12 cellular contexts compared by ENCODE assay signal in the genomic region with DNA sequence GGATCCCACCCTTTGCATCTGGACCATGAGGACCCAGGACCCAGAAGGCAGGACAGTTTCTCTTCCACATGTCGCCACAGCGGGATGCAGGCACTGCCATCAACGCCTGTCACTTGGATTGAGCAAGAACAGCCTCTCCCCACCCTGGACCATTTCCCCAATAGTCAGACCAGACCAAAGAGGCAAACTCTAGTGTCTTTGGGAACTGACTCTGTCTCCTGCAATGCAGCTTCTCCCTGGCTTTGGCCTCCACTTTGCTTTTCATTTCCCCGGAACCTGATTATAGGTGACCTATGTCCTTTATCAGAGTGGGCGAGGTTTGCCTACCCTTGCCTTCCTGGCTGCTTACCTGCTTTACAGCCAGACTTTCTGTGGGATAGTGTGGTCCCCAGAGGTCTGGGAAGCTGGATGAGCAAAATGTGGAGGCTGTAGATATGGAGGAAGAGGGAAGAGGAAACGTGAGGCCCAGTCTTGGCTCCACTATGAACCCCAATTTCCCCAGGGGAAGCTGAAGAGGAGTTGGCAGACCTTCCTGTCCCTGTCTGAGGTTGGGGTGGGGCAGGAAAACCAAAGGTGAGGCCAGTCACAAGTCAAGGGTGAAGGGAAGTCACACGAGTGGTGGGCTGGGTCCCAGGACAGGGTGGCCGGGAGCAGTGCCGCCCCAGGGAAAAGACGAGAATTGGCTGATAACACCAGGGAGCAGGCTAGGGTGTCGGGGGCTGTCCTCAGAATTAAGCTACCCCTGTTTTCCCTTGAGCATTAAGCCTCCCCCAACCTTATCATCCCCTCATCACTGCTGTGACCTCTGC. TPM values are rescaled to one million over a fixed set of nuclear protein-coding genes. Genes with fewer than 3 reads are reported as not detected.
A peak's percentile ranks its signal among the peaks of the same experiment; 100 is the strongest.
DNase-seq lines count a peak whose midpoint lies in the region; ATAC-seq and TF ChIP-seq lines count a peak whose summit lies in the region.
"Had no signal": no experiment of that assay in that cellular context is flagged by ENCODE, and none has a peak within 500 bp of the region (broad histone marks: within the 10 kb centered on the region; RNA-seq: fewer than 3 reads in every experiment).

No MANE protein-coding gene starts in this region.

- in situ Hi-C loops in IMR-90 (cut with MboI; ENCODE audit: low sequenced_read_pairs): no loop called here

- no peak overlapping the region for H3K23ac ChIP-seq in IMR-90 (ENCODE audit: low read depth, low read length)

- H4K5ac ChIP-seq in IMR-90 (ENCODE audit: low read depth, low read length): no peak overlapping the region

- ATAC-seq in IMR-90 (ENCODE audit: low read depth) (no peak), HG02981 (IDR thresholded peaks at IDR 0.05; ENCODE audit: unreplicated experiment) (no peak)
- ATAC-seq in activated CD8-positive, alpha-beta T cell treated with anti-CD3 and anti-CD28 coated beads for 36 hours: no peak

- no peaks in the 10 kb centered on the region for H3K9me3 Mint-ChIP-seq in activated CD8-positive, alpha-beta T cell treated with anti-CD3 and anti-CD28 coated beads for 36 hours
- H3K9me3 Mint-ChIP-seq in mesothelial cell of epicardium: no peaks in the 10 kb centered on the region
- H3K9me3 Mint-ChIP-seq in chondrocyte (ENCODE audit: low read depth): no peaks in the 10 kb centered on the region

- H2AFZ ChIP-seq in IMR-90 (replicated peaks; ENCODE audit: low read length, poor library complexity): no peak overlapping the region

- peaks cover 61% of the 10 kb centered on the region for H3K4me1 Mint-ChIP-seq in activated CD8-positive, alpha-beta T cell treated with anti-CD3 and anti-CD28 coated beads for 36 hours (ENCODE audit: low read depth)
- H3K4me1 Mint-ChIP-seq in mesothelial cell of epicardium (peaks cover 15% of the 10 kb centered on the region), chondrocyte (ENCODE audit: low read depth) (peaks cover 36% of the 10 kb centered on the region)

- H4K8ac ChIP-seq in IMR-90 (ENCODE audit: low read depth in 2 of 2, low read length in 2 of 2): no peak overlapping the region

- DNase-seq in IMR-90: no peak
- no peak for DNase-seq in activated CD8-positive, alpha-beta T cell treated with anti-CD3 and anti-CD28 coated beads for 36 hours
- no peak for DNase-seq in mesothelial cell of epicardium (ENCODE audit: low spot score in 2 of 2, unreplicated experiment in 2 of 2)
- DNase-seq in WERI-Rb-1: no peak
- DNase-seq in chondrocyte (ENCODE audit: low spot score): no peak
- DNase-seq: heart left ventricle, NCI-H510A treated with DMSO at 0.1 percent for 48 hours, ovary had no signal

- peaks cover 15 to 45% (median 38%) of the 10 kb centered on the region in 11 experiments for H3K27me3 ChIP-seq in BLaER1 treated with 17β-estradiol and CSF1 and Interleukin-3, amounts not matched to agents 10 nM and 100 nM
- H3K27me3 ChIP-seq in IMR-90 (ENCODE audit: control insufficient read depth, insufficient read depth, low read length) (peaks cover 15% of the 10 kb centered on the region), mucosa of rectum (ENCODE audit: control insufficient read depth in 2 of 2, insufficient read depth in 2 of 2, low read length in 2 of 2) (peaks cover 2 to 3% of the 10 kb centered on the region in 2 donors), WERI-Rb-1 (ENCODE audit: insufficient read depth, low read depth, severe bottlenecking) (peaks cover 33% of the 10 kb centered on the region)
- H3K27me3 ChIP-seq: ovary had no signal

- H3K27ac ChIP-seq in BLaER1 treated with 17β-estradiol and CSF1 and Interleukin-3, amounts not matched to agents 10 nM and 100 nM: peak overlapping the region in 1 of 11 experiments; percentile 38; a peak in 2 of 22 replicates
- H3K27ac ChIP-seq in IMR-90 (ENCODE audit: insufficient read depth, low read length): no peak overlapping the region
- H3K27ac ChIP-seq in mucosa of rectum (ENCODE audit: low read depth in 2 of 2, low read length in 2 of 2): peak overlapping the region; percentile 91 to 96
- no peak overlapping the region for H3K27ac ChIP-seq in WERI-Rb-1
- H3K27ac ChIP-seq: ovary had no signal

- TF ChIP-seq RAD21 in IMR-90 (IDR thresholded peaks at IDR 0.05; ENCODE audit: low read length): no peak

- H2AK5ac ChIP-seq in IMR-90 (ENCODE audit: low read depth, low read length): peak overlapping the region; percentile 45; the same call in 1 of the 2 replicates

- H3K4me3 Mint-ChIP-seq in activated CD8-positive, alpha-beta T cell treated with anti-CD3 and anti-CD28 coated beads for 36 hours: peak overlapping the region; percentile 95
- H3K4me3 Mint-ChIP-seq in mesothelial cell of epicardium: no peak overlapping the region
- no peak overlapping the region for H3K4me3 Mint-ChIP-seq in chondrocyte (ENCODE audit: unreplicated experiment)

- H4K20me1 ChIP-seq in BLaER1 treated with 17β-estradiol and CSF1 and Interleukin-3, amounts not matched to agents 10 nM and 100 nM: peaks cover 0 to 54% (median 15%) of the 10 kb centered on the region in 11 experiments; a peak in 10 of 22 replicates
- peaks cover under 1% of the 10 kb centered on the region; the same call in 1 of the 2 replicates for H4K20me1 ChIP-seq in IMR-90 (ENCODE audit: insufficient read depth, low read length)

- peaks cover 18 to 47% of the 10 kb centered on the region in 2 experiments for H3K79me1 ChIP-seq in IMR-90 (ENCODE audit: low read depth in 1 of 2, low read length in 2 of 2)

- CTCF ChIA-PET in IMR-90 (lab: Yijun Ruan, JAX): no interaction called here
- CTCF ChIA-PET in activated CD8-positive, alpha-beta T cell treated with anti-CD3 and anti-CD28 coated beads for 36 hours (lab: Charles Lee): interaction anchor here (0.8 to 6.2 kb wide), 7 partner anchors 10 to 142 kb away, joined by 3 to 37 read pairs (median 4); no protein-coding TSS in a partner anchor

- H3K9me1 ChIP-seq in IMR-90 (ENCODE audit: insufficient read depth, low read length): peaks cover 21% of the 10 kb centered on the region

- peak overlapping the region; percentile 88 to 99 (median 95) for H3K4me2 ChIP-seq in BLaER1 treated with 17β-estradiol and CSF1 and Interleukin-3, amounts not matched to agents 10 nM and 100 nM
- H3K4me2 ChIP-seq in IMR-90 (ENCODE audit: low read depth, low read length): no peak overlapping the region

- H3K56ac ChIP-seq in IMR-90 (ENCODE audit: extremely low read depth, insufficient read depth, low read length): no peak overlapping the region

- TF ChIP-seq CTCF in IMR-90 (conservative IDR thresholded peaks at IDR 0.05; ENCODE audit: low read depth, low read length) (no peak), mesothelial cell of epicardium (IDR thresholded peaks at IDR 0.05; ENCODE audit: unreplicated experiment) (no peak), WERI-Rb-1 (IDR thresholded peaks at IDR 0.05; ENCODE audit: low read depth, low read length) (no peak), chondrocyte (IDR thresholded peaks at IDR 0.05) (no peak)
- TF ChIP-seq CTCF in activated CD8-positive, alpha-beta T cell treated with anti-CD3 and anti-CD28 coated beads for 36 hours (IDR thresholded peaks at IDR 0.05): no peak

- H3K4ac ChIP-seq in IMR-90 (ENCODE audit: low read depth, low read length): peak overlapping the region; percentile 22; the same call in 1 of the 2 replicates

- no peak overlapping the region for H3K14ac ChIP-seq in IMR-90 (replicated peaks; ENCODE audit: low read depth, low read length)

- peak overlapping the region in 3 of 10 experiments; percentile 7 to 20 (median 9); a peak in 3 of 20 replicates for H3K4me3 ChIP-seq in BLaER1 treated with 17β-estradiol and CSF1 and Interleukin-3, amounts not matched to agents 10 nM and 100 nM
- no peak overlapping the region for H3K4me3 ChIP-seq in IMR-90 (ENCODE audit: insufficient read depth, low read depth, low read length)
- peak overlapping the region; percentile 70 to 90 for H3K4me3 ChIP-seq in mucosa of rectum (ENCODE audit: low read length in 2 of 2)
- H3K4me3 ChIP-seq in WERI-Rb-1 (ENCODE audit: low read depth, low read length): no peak overlapping the region
- H3K4me3 ChIP-seq: heart left ventricle, ovary had no signal

- H2AK9ac ChIP-seq in IMR-90 (replicated peaks; ENCODE audit: low read depth, low read length, poor library complexity): peak overlapping the region; percentile 42

- no peak overlapping the region; the same call in 2 of the 3 replicates for H2BK15ac ChIP-seq in IMR-90 (ENCODE audit: low read depth, low read length)

- intact Hi-C loops in IMR-90 (cut with micrococcal nuclease): loop anchor here (5.0 kb wide), 2 partner anchors 46 to 49 kb away; no protein-coding TSS in a partner anchor
- intact Hi-C loops in activated CD8-positive, alpha-beta T cell treated with anti-CD3 and anti-CD28 coated beads for 36 hours (cut with micrococcal nuclease): no loop called here

- no peak overlapping the region for H2BK20ac ChIP-seq in IMR-90 (ENCODE audit: low read depth, low read length)

- no peak overlapping the region for H4K91ac ChIP-seq in IMR-90 (ENCODE audit: insufficient read depth, low read depth, low read length)

- no peak for TF ChIP-seq POLR2A in IMR-90 (IDR thresholded peaks at IDR 0.05; ENCODE audit: low read depth, low read length)

- peaks cover 58 to 73% (median 69%) of the 10 kb centered on the region in 10 experiments for H3K4me1 ChIP-seq in BLaER1 treated with 17β-estradiol and CSF1 and Interleukin-3, amounts not matched to agents 10 nM and 100 nM
- H3K4me1 ChIP-seq in IMR-90 (ENCODE audit: control insufficient read depth, insufficient read depth, low read length) (peaks cover 16% of the 10 kb centered on the region), mucosa of rectum (ENCODE audit: control insufficient read depth in 2 of 2, insufficient read depth in 2 of 2, low read length in 2 of 2) (peaks cover 63 to 86% of the 10 kb centered on the region in 2 donors)

- no TSS peak for BruUV-seq in IMR-90 (replicated peaks; lab: Mats Ljungman, UMichigan)

- H3K27ac Mint-ChIP-seq in activated CD8-positive, alpha-beta T cell treated with anti-CD3 and anti-CD28 coated beads for 36 hours: no peak overlapping the region
- no peak overlapping the region for H3K27ac Mint-ChIP-seq in mesothelial cell of epicardium
- no peak overlapping the region for H3K27ac Mint-ChIP-seq in chondrocyte (ENCODE audit: unreplicated experiment)

- no peak overlapping the region for H2BK5ac ChIP-seq in IMR-90 (ENCODE audit: low read depth, low read length, poor library complexity, severe bottlenecking)

- peaks cover 0 to 26% (median 0%) of the 10 kb centered on the region in 11 experiments; a peak in 4 of 22 replicates for H3K36me3 ChIP-seq in BLaER1 treated with 17β-estradiol and CSF1 and Interleukin-3, amounts not matched to agents 10 nM and 100 nM
- H3K36me3 ChIP-seq in IMR-90 (ENCODE audit: control insufficient read depth, insufficient read depth, low read length): no peaks in the 10 kb centered on the region
- H3K36me3 ChIP-seq in mucosa of rectum (ENCODE audit: control insufficient read depth in 2 of 2, insufficient read depth in 2 of 2, low read length in 2 of 2): peaks cover 4 to 16% of the 10 kb centered on the region in 2 donors
- H3K36me3 ChIP-seq in WERI-Rb-1: no peaks in the 10 kb centered on the region
- H3K36me3 ChIP-seq: heart left ventricle, ovary had no signal

- peaks cover 10% of the 10 kb centered on the region for H3K27me3 Mint-ChIP-seq in activated CD8-positive, alpha-beta T cell treated with anti-CD3 and anti-CD28 coated beads for 36 hours
- H3K27me3 Mint-ChIP-seq in mesothelial cell of epicardium (ENCODE audit: low read depth) (peaks cover 58% of the 10 kb centered on the region), chondrocyte (ENCODE audit: low read depth) (no peaks in the 10 kb centered on the region)

- no peak overlapping the region for H2BK120ac ChIP-seq in IMR-90 (ENCODE audit: low read depth, low read length)

- no peaks in the 10 kb centered on the region; a peak in 1 of 22 replicates for H3K9me3 ChIP-seq in BLaER1 treated with 17β-estradiol and CSF1 and Interleukin-3, amounts not matched to agents 10 nM and 100 nM (replicated peaks in 1 of 11)
- no peaks in the 10 kb centered on the region for H3K9me3 ChIP-seq in IMR-90 (ENCODE audit: control insufficient read depth, insufficient read depth, low read length)
- H3K9me3 ChIP-seq in mucosa of rectum (ENCODE audit: control insufficient read depth in 2 of 2, low read length in 2 of 2): no peaks in the 10 kb centered on the region
- no peaks in the 10 kb centered on the region for H3K9me3 ChIP-seq in WERI-Rb-1 (ENCODE audit: severe bottlenecking)
- H3K9me3 ChIP-seq: heart left ventricle, left lung, ovary had no signal

- dilution Hi-C loops in IMR-90 (cut with HindIII; ENCODE audit: low sequenced_read_pairs, unreplicated experiment): no loop called here

- H3K36me3 Mint-ChIP-seq in activated CD8-positive, alpha-beta T cell treated with anti-CD3 and anti-CD28 coated beads for 36 hours (ENCODE audit: low read depth): peaks cover 68% of the 10 kb centered on the region
- no peaks in the 10 kb centered on the region for H3K36me3 Mint-ChIP-seq in mesothelial cell of epicardium
- peaks cover 2% of the 10 kb centered on the region for H3K36me3 Mint-ChIP-seq in chondrocyte (ENCODE audit: low read depth)

- 100% methylated on average over 3 of the region's 11 CpGs; no CpG with 5 or more reads in 1 of the 2 experiments for WGBS in IMR-90 (ENCODE audit: extremely low coverage in 2 of 2, insufficient read length in 1 of 2), 2 experiments

- no peak overlapping the region for H3K18ac ChIP-seq in IMR-90 (ENCODE audit: low read depth, low read length)

- 0 out of 22 replicates have a peak overlapping the region, but pooled peaks of 1 of the 11 experiments have one; percentile 3 for H3K9ac ChIP-seq in BLaER1 treated with 17β-estradiol and CSF1 and Interleukin-3, amounts not matched to agents 10 nM and 100 nM
- H3K9ac ChIP-seq in IMR-90 (ENCODE audit: low read depth, low read length): no peak overlapping the region
- peak overlapping the region; percentile 83 to 94 for H3K9ac ChIP-seq in mucosa of rectum (ENCODE audit: low read depth in 1 of 2, low read length in 2 of 2)

- POLR2A ChIA-PET in IMR-90 (lab: Charles Lee; ENCODE audit: unreplicated experiment): interaction anchor here (0.6 kb wide), 1 partner anchor 918 kb away, joined by 3 read pairs; no protein-coding TSS in a partner anchor
- POLR2A ChIA-PET in activated CD8-positive, alpha-beta T cell treated with anti-CD3 and anti-CD28 coated beads for 36 hours (lab: Charles Lee): interaction anchor here (1.0 to 2.4 kb wide), 2 partner anchors 12 to 40 kb away, joined by 4 to 10 read pairs; no protein-coding TSS in a partner anchor

RNA-seq across cellular contexts. Expression of a gene that starts 3.3 kb away (rescaled TPM):
- total RNA-seq in IMR-90 (2012; rRNA removed) (3.9 and 5.4 TPM in 2 replicates), mesothelial cell of epicardium (0.36 to 0.54 TPM (median 0.51 TPM) in 3 replicates), chondrocyte (4.4 to 4.8 TPM (median 4.6 TPM) in 3 replicates)
- 8.5 and 10.8 TPM in 2 replicates for polyA plus RNA-seq in IMR-90 (2012; rRNA removed)
- polyA plus RNA-seq in IMR-90 (2012; cell fraction: cytosol; rRNA removed): 6.0 and 8.5 TPM in 2 replicates
- 6.6 and 12.7 TPM in 2 replicates for polyA plus RNA-seq in IMR-90 (2012; cell fraction: nucleus; rRNA removed; ENCODE audit: low replicate concordance)
- 10 to 100 TPM; 84.6 to 86.4 TPM for total RNA-seq in activated CD8-positive, alpha-beta T cell treated with anti-CD3 and anti-CD28 coated beads for 36 hours

Comparison
In these comparisons a context has a peak if more than half of its experiments do, and no peak if none do; other contexts are left out.
1. H3K27ac ChIP-seq: peak in mucosa of rectum (2 of 2); none in IMR-90 (single experiment) and WERI-Rb-1 (single experiment).
2. H3K4me3 ChIP-seq: peak in mucosa of rectum (2 of 2); none in IMR-90 (single experiment) and WERI-Rb-1 (single experiment).
3. RNA of a gene that starts 3.3 kb away (total RNA-seq): 84.6 to 86.4 TPM in activated CD8-positive, alpha-beta T cell treated with anti-CD3 and anti-CD28 coated beads for 36 hours; 3.9 to 5.4 TPM in IMR-90, 4.4 to 4.8 TPM in chondrocyte and 0.36 to 0.54 TPM in mesothelial cell of epicardium; every median in the first group is over 10 times any median in the second.